Comparison of ENCODE assay signal across 13 cellular contexts in genomic region chr4:88744609-88745008, GRCh38.
"Had no signal": no experiment of that assay in that cellular context is flagged by ENCODE, and none has a peak within 500 bp of the region (broad histone marks: within the 10 kb centered on the region; RNA-seq: fewer than 3 reads in every experiment).

No MANE protein-coding gene starts in this region.

- H3K36me3 ChIP-seq: breast epithelium had no signal

- H3K4me1 ChIP-seq: breast epithelium, upper lobe of left lung had no signal

- H3K27me3 ChIP-seq: breast epithelium, esophagus muscularis mucosa, upper lobe of left lung had no signal

- ATAC-seq: stimulated activated effector memory CD8-positive, alpha-beta T cell treated with anti-CD3 and anti-CD28 coated beads, Interleukin-12 subunit alpha, Interleukin-12 subunit beta, amount 100 ng/mL, for 72 hours had no signal

- H3K4me1 Mint-ChIP-seq: memory B cell; stimulated activated effector memory CD8-positive, alpha-beta T cell treated with anti-CD3 and anti-CD28 coated beads, Interleukin-12 subunit alpha, Interleukin-12 subunit beta, amount 100 ng/mL, for 72 hours had no signal

- H3K4me3 ChIP-seq: breast epithelium, esophagus muscularis mucosa, upper lobe of left lung had no signal

- H3K9me3 Mint-ChIP-seq: immature natural killer cell; memory B cell; stimulated activated effector memory CD8-positive, alpha-beta T cell treated with anti-CD3 and anti-CD28 coated beads, Interleukin-12 subunit alpha, Interleukin-12 subunit beta, amount 100 ng/mL, for 72 hours had no signal

- H3K4me3 Mint-ChIP-seq: immature natural killer cell; memory B cell; stimulated activated effector memory CD8-positive, alpha-beta T cell treated with anti-CD3 and anti-CD28 coated beads, Interleukin-12 subunit alpha, Interleukin-12 subunit beta, amount 100 ng/mL, for 72 hours had no signal

- H3K27ac ChIP-seq: upper lobe of left lung had no signal

- H3K27ac Mint-ChIP-seq: immature natural killer cell; memory B cell; stimulated activated effector memory CD8-positive, alpha-beta T cell treated with anti-CD3 and anti-CD28 coated beads, Interleukin-12 subunit alpha, Interleukin-12 subunit beta, amount 100 ng/mL, for 72 hours had no signal

- FAIRE-seq: small intestine had no signal

- DNase-seq: activated CD4-positive, alpha-beta T cell treated with anti-CD3 and anti-CD28 coated beads, Interleukin-2, amount 50 U/mL, for 4 hours; activated CD4-positive, CD25-positive, alpha-beta regulatory T cell treated with anti-CD3 and anti-CD28 coated beads, Interleukin-2, amount 50 U/mL, for 72 hours; activated naive CD4-positive, alpha-beta T cell treated with anti-CD3 and anti-CD28 coated beads, Interleukin-2, amount 50 U/mL, for 16 hours; activated T-cell treated with anti-CD3 and anti-CD28 coated beads, Interleukin-2, amount 50 U/mL, for 1 hour; glutamatergic neuron; immature natural killer cell; left cardiac atrium; small intestine; upper lobe of left lung had no signal

- H3K27me3 Mint-ChIP-seq: memory B cell had no signal

- H3K9me3 ChIP-seq: breast epithelium, esophagus muscularis mucosa, upper lobe of left lung had no signal
